8 cellular contexts compared by ENCODE assay signal in the genomic region with DNA sequence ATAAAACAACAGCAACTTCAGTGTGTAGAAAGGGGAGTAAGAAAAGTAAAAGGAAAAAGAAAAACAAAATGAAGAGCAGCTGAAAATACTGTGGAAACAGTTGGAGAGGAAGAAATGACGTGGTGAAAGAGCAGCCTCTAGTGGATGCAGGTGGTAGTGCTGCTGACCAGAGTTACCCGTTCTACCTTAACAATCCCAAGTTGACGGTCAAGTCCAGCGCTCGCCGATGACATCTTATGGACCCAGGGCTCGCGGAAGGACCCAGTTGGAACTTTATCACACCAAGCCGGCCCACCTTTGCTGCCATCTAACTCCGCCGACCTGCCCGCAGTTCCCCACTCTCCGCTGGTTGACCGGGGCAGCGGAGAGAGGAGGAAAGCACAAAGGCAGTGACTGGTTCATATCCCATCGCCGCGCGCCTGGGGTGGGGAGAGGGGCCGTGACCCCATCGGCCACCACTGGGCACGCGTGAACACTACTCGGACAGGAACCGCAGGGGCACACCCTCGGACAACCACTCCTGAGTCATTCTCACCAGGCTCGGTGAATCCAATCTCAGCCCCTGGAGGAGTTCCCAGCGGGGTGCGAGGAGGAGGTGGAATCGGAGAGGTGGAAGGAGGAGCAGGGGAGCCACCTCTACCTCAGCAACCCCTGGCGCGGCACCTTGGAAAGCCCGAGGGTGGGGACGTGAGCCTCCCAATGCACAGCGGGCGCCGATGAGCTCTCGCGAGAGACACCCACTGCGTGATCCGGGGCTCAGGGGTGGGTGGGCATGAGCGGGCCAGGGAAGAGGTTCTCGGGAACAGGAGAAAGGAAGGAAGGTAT.
DNase-seq lines count a peak whose midpoint lies in the region; ATAC-seq and TF ChIP-seq lines count a peak whose summit lies in the region.
"Not testable (repeated sequence)": the region's sequence is repeated elsewhere in the genome, so short reads cannot be mapped to it uniquely, and the experiment has no call there.

No MANE protein-coding gene starts in this region.

- not testable (repeated sequence) for H3K36me3 ChIP-seq in CD8-positive, alpha-beta T cell (ENCODE audit: insufficient read depth, low read length)

- H3K27ac ChIP-seq in CD8-positive, alpha-beta T cell (ENCODE audit: low read depth, low read length) = not testable (repeated sequence)

- DNase-seq in CD8-positive, alpha-beta T cell = peak in 1 of 7 experiments; percentile 0
- not testable (repeated sequence) for DNase-seq in activated B cell treated with CpG ODN at 0.5 μM for 24 hours; epithelial cell of proximal tubule (ENCODE audit: low read depth)
- DNase-seq in activated naive CD4-positive, alpha-beta T cell treated with anti-CD3 and anti-CD28 coated beads, Interleukin-2, amount 10 ng/mL, durations not matched to agents 7 days and 5 days = peak; percentile 5
- DNase-seq in naive thymus-derived CD8-positive, alpha-beta T cell = peak in 1 of 10 donors; percentile 17

- not testable (repeated sequence) for H3K27ac Mint-ChIP-seq in CD8-positive, alpha-beta T cell; activated B cell treated with CpG ODN at 0.5 μM for 24 hours; activated naive CD4-positive, alpha-beta T cell treated with anti-CD3 and anti-CD28 coated beads, Interleukin-2, amount 10 ng/mL, durations not matched to agents 7 days and 5 days; naive thymus-derived CD8-positive, alpha-beta T cell

- H3K4me1 Mint-ChIP-seq in CD8-positive, alpha-beta T cell (ENCODE audit: low read depth); activated B cell treated with CpG ODN at 0.5 μM for 24 hours; activated naive CD4-positive, alpha-beta T cell treated with anti-CD3 and anti-CD28 coated beads, Interleukin-2, amount 10 ng/mL, durations not matched to agents 7 days and 5 days; naive thymus-derived CD8-positive, alpha-beta T cell: not testable (repeated sequence)

- POLR2A ChIA-PET in CD8-positive, alpha-beta T cell (lab: Charles Lee); activated B cell treated with CpG ODN at 0.5 μM for 24 hours (lab: Charles Lee); naive thymus-derived CD8-positive, alpha-beta T cell (lab: Charles Lee): not testable (repeated sequence)

- not testable (repeated sequence) for H3K4me1 ChIP-seq in CD8-positive, alpha-beta T cell (ENCODE audit: insufficient read depth, low read length)

- not testable (repeated sequence) for H3K27me3 ChIP-seq in CD8-positive, alpha-beta T cell (ENCODE audit: insufficient read depth, low read length)

- H3K4me3 Mint-ChIP-seq in CD8-positive, alpha-beta T cell = peak overlapping the region; percentile 29
- H3K4me3 Mint-ChIP-seq in activated B cell treated with CpG ODN at 0.5 μM for 24 hours; activated naive CD4-positive, alpha-beta T cell treated with anti-CD3 and anti-CD28 coated beads, Interleukin-2, amount 10 ng/mL, durations not matched to agents 7 days and 5 days: not testable (repeated sequence)
- peak overlapping the region in 4 of 10 donors; percentile 22 to 72 (median 36) for H3K4me3 Mint-ChIP-seq in naive thymus-derived CD8-positive, alpha-beta T cell

- H3K9me3 Mint-ChIP-seq in CD8-positive, alpha-beta T cell; activated B cell treated with CpG ODN at 0.5 μM for 24 hours; activated naive CD4-positive, alpha-beta T cell treated with anti-CD3 and anti-CD28 coated beads, Interleukin-2, amount 10 ng/mL, durations not matched to agents 7 days and 5 days; naive thymus-derived CD8-positive, alpha-beta T cell: not testable (repeated sequence)

- not testable (repeated sequence) for H3K9me3 ChIP-seq in CD8-positive, alpha-beta T cell (ENCODE audit: low read length)

- CTCF ChIA-PET in CD8-positive, alpha-beta T cell (lab: Charles Lee); activated B cell treated with CpG ODN at 0.5 μM for 24 hours (lab: Charles Lee); activated naive CD4-positive, alpha-beta T cell treated with anti-CD3 and anti-CD28 coated beads, Interleukin-2, amount 10 ng/mL, durations not matched to agents 7 days and 5 days (lab: Charles Lee): not testable (repeated sequence)

- intact Hi-C loops in CD8-positive, alpha-beta T cell (cut with DNase I, micrococcal nuclease); activated B cell treated with CpG ODN at 0.5 μM for 24 hours (cut with micrococcal nuclease): not testable (repeated sequence)

- not testable (repeated sequence) for H3K27me3 Mint-ChIP-seq in CD8-positive, alpha-beta T cell (ENCODE audit: low read depth); activated B cell treated with CpG ODN at 0.5 μM for 24 hours; activated naive CD4-positive, alpha-beta T cell treated with anti-CD3 and anti-CD28 coated beads, Interleukin-2, amount 10 ng/mL, durations not matched to agents 7 days and 5 days; naive thymus-derived CD8-positive, alpha-beta T cell

- H3K36me3 Mint-ChIP-seq in CD8-positive, alpha-beta T cell; activated B cell treated with CpG ODN at 0.5 μM for 24 hours (ENCODE audit: low read depth); activated naive CD4-positive, alpha-beta T cell treated with anti-CD3 and anti-CD28 coated beads, Interleukin-2, amount 10 ng/mL, durations not matched to agents 7 days and 5 days; naive thymus-derived CD8-positive, alpha-beta T cell: not testable (repeated sequence)

- peak; percentile 61 for ATAC-seq in CD8-positive, alpha-beta T cell
- ATAC-seq in GM19455 (IDR thresholded peaks at IDR 0.05; ENCODE audit: unreplicated experiment) (peak; percentile 62), HG02678 (IDR thresholded peaks at IDR 0.05; ENCODE audit: unreplicated experiment) (peak; percentile 74), HG03457 (IDR thresholded peaks at IDR 0.05; ENCODE audit: unreplicated experiment) (peak; percentile 77), activated B cell treated with CpG ODN at 0.5 μM for 24 hours (ENCODE audit: low read depth) (peak; percentile 40)
- ATAC-seq in naive thymus-derived CD8-positive, alpha-beta T cell = peak; percentile 65 to 77

- TF ChIP-seq CTCF in CD8-positive, alpha-beta T cell (IDR thresholded peaks at IDR 0.05); activated B cell treated with CpG ODN at 0.5 μM for 24 hours (IDR thresholded peaks at IDR 0.05); epithelial cell of proximal tubule (conservative IDR thresholded peaks at IDR 0.05; ENCODE audit: low read depth, low read length): not testable (repeated sequence)

- not testable (repeated sequence) for H3K4me3 ChIP-seq in CD8-positive, alpha-beta T cell (ENCODE audit: low read depth, low read length)
- H3K4me3 ChIP-seq in epithelial cell of proximal tubule (ENCODE audit: low read depth, low read length) = peak overlapping the region; percentile 38
